ENCODE assay signal across 8 cellular contexts in the genomic region with DNA sequence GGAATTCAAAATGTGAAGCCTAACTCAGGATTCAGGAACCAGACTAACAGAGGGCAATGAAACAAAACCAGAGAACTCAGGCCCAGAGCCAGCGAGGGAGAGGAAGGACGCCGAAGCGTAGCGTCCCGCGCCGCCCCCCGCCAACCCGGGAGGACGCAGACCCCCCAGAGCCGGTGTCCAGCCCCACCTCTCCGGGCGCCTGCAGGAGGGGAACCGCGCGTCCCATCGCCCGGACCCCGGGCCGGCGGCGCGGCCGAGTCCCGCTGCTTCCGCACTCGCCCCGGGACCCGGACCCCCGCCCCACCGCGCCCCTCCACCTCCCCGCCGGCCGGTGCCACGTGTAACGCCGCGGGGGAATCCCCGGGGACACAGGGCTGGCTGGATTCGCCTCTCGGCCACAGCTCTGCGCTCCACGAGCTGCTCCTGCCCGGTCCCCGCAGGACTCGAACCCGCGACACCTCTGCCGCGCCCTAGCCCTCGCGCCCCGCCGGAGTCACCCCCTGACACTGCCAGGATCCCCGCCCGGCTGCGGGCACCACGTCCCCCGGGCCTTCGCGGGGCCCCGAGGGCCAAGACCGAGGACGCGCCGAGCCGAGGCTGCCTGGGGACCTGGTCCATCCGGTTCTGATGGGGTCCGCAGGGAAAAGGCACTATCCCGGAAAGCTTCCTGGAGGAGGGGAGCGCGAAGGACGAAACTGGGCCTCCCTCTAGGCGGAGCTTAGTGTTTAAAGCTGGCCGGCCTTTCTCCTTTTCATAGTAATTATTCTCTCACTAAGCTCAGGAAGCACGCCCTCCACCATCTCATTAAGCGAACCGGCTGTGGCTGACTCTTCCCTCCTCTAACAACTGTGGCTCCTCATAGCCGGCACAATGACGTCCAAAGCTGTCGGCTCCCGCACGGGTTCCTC.
A peak's percentile ranks its signal among the peaks of the same experiment; 100 is the strongest.
DNase-seq lines count a peak whose midpoint lies in the region; TF ChIP-seq lines count a peak whose summit lies in the region.

No MANE protein-coding gene starts in this region.

- no peaks in the 10 kb centered on the region for H3K9me3 Mint-ChIP-seq in T-helper 1 cell treated with Interleukin-12 subunit alpha and Interleukin-12 subunit beta and Interleukin-4 antibody, amounts not matched to agents 30 μg/mL and 1 μg/mL, for 36 hours

- H3K4me3 ChIP-seq in KMS-11 (IDR thresholded peaks at IDR 0.05; ENCODE audit: insufficient read depth, low read depth, low read length): no peak overlapping the region
- H3K4me3 ChIP-seq in coronary artery: peak overlapping the region; percentile 72
- H3K4me3 ChIP-seq in muscle layer of colon (ENCODE audit: low read depth in 1 of 2, low read length in 2 of 2): peak overlapping the region; percentile 38 to 56

- H3K4me2 ChIP-seq in KMS-11: peak overlapping the region; percentile 38

- H3K4me1 Mint-ChIP-seq in T-helper 1 cell treated with Interleukin-12 subunit alpha and Interleukin-12 subunit beta and Interleukin-4 antibody, amounts not matched to agents 30 μg/mL and 1 μg/mL, for 36 hours (ENCODE audit: low read depth): peaks cover 12% of the 10 kb centered on the region

- peaks cover 52% of the 10 kb centered on the region for H3K27me3 Mint-ChIP-seq in T-helper 1 cell treated with Interleukin-12 subunit alpha and Interleukin-12 subunit beta and Interleukin-4 antibody, amounts not matched to agents 30 μg/mL and 1 μg/mL, for 36 hours (ENCODE audit: low read depth)

- peak overlapping the region; percentile 60 for H3K27ac Mint-ChIP-seq in T-helper 1 cell treated with Interleukin-12 subunit alpha and Interleukin-12 subunit beta and Interleukin-4 antibody, amounts not matched to agents 30 μg/mL and 1 μg/mL, for 36 hours

- H3K36me3 ChIP-seq in KMS-11 (ENCODE audit: insufficient read depth): no peaks in the 10 kb centered on the region
- H3K36me3 ChIP-seq in muscle layer of colon (ENCODE audit: insufficient read depth, low read length): no peaks in the 10 kb centered on the region

- H3K9me3 ChIP-seq in muscle layer of colon (ENCODE audit: low read length): no peaks in the 10 kb centered on the region

- H3K9ac ChIP-seq in KMS-11: peak overlapping the region; percentile 78
- H3K9ac ChIP-seq in muscle layer of colon (ENCODE audit: low read length): no peak overlapping the region

- H3K27me3 ChIP-seq in KMS-11 (ENCODE audit: insufficient read depth, low read depth) (no peaks in the 10 kb centered on the region), muscle layer of colon (ENCODE audit: control insufficient read depth in 1 of 2, insufficient read depth in 2 of 2, low read length in 2 of 2) (peaks cover 0 to 14% of the 10 kb centered on the region in 2 donors)

- no peaks in the 10 kb centered on the region for H3K79me2 ChIP-seq in KMS-11 (ENCODE audit: insufficient read depth, low read depth)

- H3K27ac ChIP-seq in KMS-11 (no peak overlapping the region), coronary artery (no peak overlapping the region), muscle layer of colon (ENCODE audit: low read depth, low read length) (no peak overlapping the region)

- peak overlapping the region; percentile 89 for H2AFZ ChIP-seq in KMS-11 (ENCODE audit: low read depth)

- no peak for TF ChIP-seq CTCF in KMS-11 (conservative IDR thresholded peaks at IDR 0.05; ENCODE audit: low read depth, low read length)
- no peak for TF ChIP-seq CTCF in coronary artery (IDR thresholded peaks at IDR 0.05)

- H3K4me3 Mint-ChIP-seq in T-helper 1 cell treated with Interleukin-12 subunit alpha and Interleukin-12 subunit beta and Interleukin-4 antibody, amounts not matched to agents 30 μg/mL and 1 μg/mL, for 36 hours: peak overlapping the region; percentile 73

- no peaks in the 10 kb centered on the region for H3K4me1 ChIP-seq in KMS-11 (ENCODE audit: low read depth, poor library complexity, severe bottlenecking)
- no peaks in the 10 kb centered on the region for H3K4me1 ChIP-seq in muscle layer of colon (ENCODE audit: insufficient read depth, low read length)

- H4K20me1 ChIP-seq in KMS-11 (ENCODE audit: insufficient read depth): no peaks in the 10 kb centered on the region

- H3K36me3 Mint-ChIP-seq in T-helper 1 cell treated with Interleukin-12 subunit alpha and Interleukin-12 subunit beta and Interleukin-4 antibody, amounts not matched to agents 30 μg/mL and 1 μg/mL, for 36 hours (ENCODE audit: low read depth): peaks cover 3% of the 10 kb centered on the region

- DNase-seq in T-helper 1 cell (no peak), coronary artery (ENCODE audit: low spot score) (no peak), NCI-H2196 treated with DMSO at 0.1 percent for 48 hours (lab: John Stamatoyannopoulos, UW; ENCODE audit: unreplicated experiment) (no peak), RPMI8226 (no peak), C1 segment of cervical spinal cord (lab: John Stamatoyannopoulos, UW) (no peak)
